17 cellular contexts compared by ENCODE assay signal in genomic region chr22:30810105-30810504, GRCh38.
"Had no signal": no experiment of that assay in that cellular context is flagged by ENCODE, and none has a peak within 500 bp of the region (broad histone marks: within the 10 kb centered on the region; RNA-seq: fewer than 3 reads in every experiment).

No MANE protein-coding gene starts in this region.

- H3K4me2 ChIP-seq: hepatocyte had no signal

- H3K36me3 ChIP-seq: brain microvascular endothelial cell, colonic mucosa, lower lobe of right lung, right lobe of liver, vagina had no signal

- H3K9ac ChIP-seq: parathyroid adenoma had no signal

- H3K4me1 ChIP-seq: colonic mucosa, lower lobe of right lung, parathyroid adenoma, right lobe of liver, vagina had no signal

- H3K27me3 ChIP-seq: brain microvascular endothelial cell, colonic mucosa, foreskin keratinocyte, right lobe of liver, vagina had no signal

- H3K4me3 ChIP-seq: colonic mucosa, hepatocyte, lower lobe of right lung, right lobe of liver, vagina had no signal

- DNase-seq: activated CD4-positive, alpha-beta T cell treated with anti-CD3 and anti-CD28 coated beads for 48 hours; activated CD4-positive, CD25-positive, alpha-beta regulatory T cell; activated naive CD4-positive, alpha-beta T cell; aorta; brain microvascular endothelial cell; colonic mucosa; left colon; lower lobe of right lung; natural killer cell; right lobe of liver; small intestine; T-cell; trophoblast cell had no signal

- H3K9me3 ChIP-seq: colonic mucosa, lower lobe of right lung, right lobe of liver, vagina had no signal

- H3K27ac ChIP-seq: brain microvascular endothelial cell, colonic mucosa, foreskin keratinocyte, hepatocyte, lower lobe of right lung, parathyroid adenoma, right lobe of liver, vagina had no signal
